Comparison of ENCODE assay signal across 10 cellular contexts in the genomic region with DNA sequence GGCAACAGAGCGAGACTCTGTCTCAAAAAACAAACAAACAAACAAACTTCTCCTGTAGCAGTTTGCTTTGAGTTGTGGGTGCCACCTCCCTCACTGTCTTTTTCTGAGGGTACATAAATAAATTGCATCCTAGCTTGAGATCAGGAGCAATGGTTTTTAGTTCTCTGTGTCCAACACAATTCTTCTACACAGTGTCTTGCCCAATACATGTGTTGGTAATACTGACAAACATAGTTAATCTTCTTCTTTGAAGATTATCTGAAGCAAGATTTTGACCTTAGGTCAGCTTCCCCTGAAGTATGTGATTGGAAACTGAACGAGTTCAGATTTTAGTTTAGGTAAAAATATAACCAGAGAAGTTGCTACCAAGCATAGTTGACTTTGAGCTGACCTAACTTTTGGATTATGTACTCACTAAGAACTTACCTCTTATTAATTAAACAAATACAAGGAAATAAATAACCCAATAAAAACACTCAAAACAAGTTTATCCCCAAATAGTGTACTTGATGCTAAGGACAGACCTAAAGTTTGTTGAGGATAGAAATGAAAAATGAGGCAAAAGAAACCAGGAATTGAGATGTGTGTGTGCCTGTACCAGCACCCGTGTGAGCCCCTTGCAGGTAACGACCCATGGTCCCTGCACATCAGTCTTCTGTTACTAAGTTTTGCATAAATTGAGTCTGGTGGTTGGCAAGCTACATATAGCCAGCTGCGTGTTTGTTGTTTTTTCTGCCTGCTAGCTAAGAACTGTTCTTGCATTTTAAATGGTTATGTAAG.
A peak's percentile ranks its signal among the peaks of the same experiment; 100 is the strongest.
DNase-seq lines count a peak whose midpoint lies in the region; ATAC-seq and TF ChIP-seq lines count a peak whose summit lies in the region.
"Had no signal": no experiment of that assay in that cellular context is flagged by ENCODE, and none has a peak within 500 bp of the region (broad histone marks: within the 10 kb centered on the region; RNA-seq: fewer than 3 reads in every experiment).

No MANE protein-coding gene starts in this region.

- H3K36me3 ChIP-seq in BLaER1 treated with 17β-estradiol and CSF1 and Interleukin-3, amounts not matched to agents 10 nM and 100 nM: no peaks in the 10 kb centered on the region
- peaks cover under 1% of the 10 kb centered on the region for H3K36me3 ChIP-seq in OCI-LY3 (replicated peaks; ENCODE audit: low read depth, low read length)

- peaks cover 93% of the 10 kb centered on the region for H3K79me2 ChIP-seq in OCI-LY3 (ENCODE audit: low read length)

- no peak overlapping the region for H3K27ac ChIP-seq in BLaER1 treated with 17β-estradiol and CSF1 and Interleukin-3, amounts not matched to agents 10 nM and 100 nM
- H3K27ac ChIP-seq in OCI-LY3 (ENCODE audit: low read length): no peak overlapping the region

- H3K27me3 ChIP-seq in BLaER1 treated with 17β-estradiol and CSF1 and Interleukin-3, amounts not matched to agents 10 nM and 100 nM: no peaks in the 10 kb centered on the region
- H3K27me3 ChIP-seq in OCI-LY3 (ENCODE audit: low read depth, low read length): no peaks in the 10 kb centered on the region

- TF ChIP-seq CTCF in OCI-LY3 (IDR thresholded peaks at IDR 0.05; ENCODE audit: low read depth, low read length): no peak

- no peak overlapping the region for H2AFZ ChIP-seq in OCI-LY3 (ENCODE audit: low read depth, low read length)

- H3K4me1 ChIP-seq in BLaER1 treated with 17β-estradiol and CSF1 and Interleukin-3, amounts not matched to agents 10 nM and 100 nM: peaks cover 18 to 38% (median 26%) of the 10 kb centered on the region in 10 experiments
- peaks cover 32% of the 10 kb centered on the region for H3K4me1 ChIP-seq in OCI-LY3 (ENCODE audit: low read length)

- peak overlapping the region in 8 of 11 experiments; percentile 26 to 66 (median 50); a peak in 12 of 22 replicates for H3K4me2 ChIP-seq in BLaER1 treated with 17β-estradiol and CSF1 and Interleukin-3, amounts not matched to agents 10 nM and 100 nM
- H3K4me2 ChIP-seq in OCI-LY3 (ENCODE audit: low read length): peak overlapping the region; percentile 28; the same call in 1 of the 2 replicates

- ATAC-seq in GM19397 (IDR thresholded peaks at IDR 0.05; ENCODE audit: unreplicated experiment) (peak; percentile 83), HG02981 (IDR thresholded peaks at IDR 0.05; ENCODE audit: unreplicated experiment) (peak; percentile 73), GM21515 (IDR thresholded peaks at IDR 0.05; ENCODE audit: unreplicated experiment) (no peak)

- no peaks in the 10 kb centered on the region for H3K9me3 ChIP-seq in BLaER1 treated with 17β-estradiol and CSF1 and Interleukin-3, amounts not matched to agents 10 nM and 100 nM (replicated peaks in 1 of 11)
- H3K9me3 ChIP-seq in OCI-LY3 (ENCODE audit: insufficient read depth, low read length): no peaks in the 10 kb centered on the region

- no peaks in the 10 kb centered on the region for H4K20me1 ChIP-seq in BLaER1 treated with 17β-estradiol and CSF1 and Interleukin-3, amounts not matched to agents 10 nM and 100 nM
- peaks cover 91% of the 10 kb centered on the region for H4K20me1 ChIP-seq in OCI-LY3 (ENCODE audit: insufficient read depth, low read length)

- H3K9ac ChIP-seq in BLaER1 treated with 17β-estradiol and CSF1 and Interleukin-3, amounts not matched to agents 10 nM and 100 nM: no peak overlapping the region
- H3K9ac ChIP-seq in OCI-LY3 (ENCODE audit: low read length): no peak overlapping the region

- DNase-seq in DMS153 (lab: John Stamatoyannopoulos, UW) (no peak), NCI-H1092 (lab: John Stamatoyannopoulos, UW) (no peak), GF-D8 (lab: John Stamatoyannopoulos, UW) (no peak)
- DNase-seq: nephron progenitor cell; NK-92 treated with Interleukin-12 subunit alpha and Interleukin-12 subunit beta, amount 100 ng/mL, for 24 hours had no signal

- H3K4me3 ChIP-seq in BLaER1 treated with 17β-estradiol and CSF1 and Interleukin-3, amounts not matched to agents 10 nM and 100 nM: no peak overlapping the region
- H3K4me3 ChIP-seq in OCI-LY3 (ENCODE audit: low read length): no peak overlapping the region
